ENCODE assay signal across 9 cellular contexts in genomic region chr17:77778636-77779524, GRCh38.
DNase-seq lines count a peak whose midpoint lies in the region; ATAC-seq and TF ChIP-seq lines count a peak whose summit lies in the region.
"Had no signal": no experiment of that assay in that cellular context is flagged by ENCODE, and none has a peak within 500 bp of the region (broad histone marks: within the 10 kb centered on the region; RNA-seq: fewer than 3 reads in every experiment).

No MANE protein-coding gene starts in this region.

- ATAC-seq in DND-41 (ENCODE audit: insufficient read depth, low read depth) (peak; percentile 39; the same call in 1 of the 3 replicates), gastroesophageal sphincter (peak; percentile 95), GM18868 (IDR thresholded peaks at IDR 0.05; ENCODE audit: unreplicated experiment) (no peak)

- TF ChIP-seq POLR2A in gastroesophageal sphincter (IDR thresholded peaks at IDR 0.05) = peak in 1 of 2 donors; percentile 7

- 25% methylated on average over 2 of the region's 17 CpGs; no CpG with 5 or more reads in 1 of the 2 donors for WGBS in gastroesophageal sphincter (ENCODE audit: low coverage in 1 of 2), 2 donors

- H3K4me2 ChIP-seq in DND-41 (ENCODE audit: insufficient read depth, low read length) = no peak overlapping the region

- no peaks in the 10 kb centered on the region; the same call in 1 of the 2 replicates for H3K4me1 ChIP-seq in DND-41 (ENCODE audit: insufficient read depth, low read length)
- peaks cover 0 to 34% (median 15%) of the 10 kb centered on the region in 3 donors for H3K4me1 ChIP-seq in gastroesophageal sphincter

- no peak for TF ChIP-seq CTCF in DND-41 (IDR thresholded peaks at IDR 0.05; ENCODE audit: borderline replicate concordance, extremely low read depth, low read length, poor library complexity, severe bottlenecking)
- TF ChIP-seq CTCF in gastroesophageal sphincter (IDR thresholded peaks at IDR 0.05) = no peak
- no peak for TF ChIP-seq CTCF in endothelial cell (IDR thresholded peaks at IDR 0.05; ENCODE audit: unreplicated experiment)

- H4K20me1 ChIP-seq in DND-41 (ENCODE audit: insufficient read depth, low read length) = no peaks in the 10 kb centered on the region

- no peaks in the 10 kb centered on the region for H3K9me3 Mint-ChIP-seq in endothelial cell (ENCODE audit: unreplicated experiment)

- H3K4me1 Mint-ChIP-seq in endothelial cell (ENCODE audit: unreplicated experiment) = peaks cover 5% of the 10 kb centered on the region

- H3K4me3 ChIP-seq in DND-41 (ENCODE audit: low read depth in 1 of 2, low read length in 2 of 2) = no peak overlapping the region
- H3K4me3 ChIP-seq in gastroesophageal sphincter = peak overlapping the region in 1 of 2 donors; percentile 22

- H2AFZ ChIP-seq in DND-41 (ENCODE audit: low read depth, low read length) = no peak overlapping the region

- H3K4me3 Mint-ChIP-seq in endothelial cell (ENCODE audit: unreplicated experiment) = no peak overlapping the region

- H3K36me3 ChIP-seq in DND-41 (ENCODE audit: insufficient read depth, low read length) (no peaks in the 10 kb centered on the region), gastroesophageal sphincter (no peaks in the 10 kb centered on the region)

- H3K9me3 ChIP-seq in DND-41 (ENCODE audit: insufficient read depth, low read length, severe bottlenecking) (no peaks in the 10 kb centered on the region), gastroesophageal sphincter (no peaks in the 10 kb centered on the region)

- H3K27me3 Mint-ChIP-seq in endothelial cell (ENCODE audit: unreplicated experiment) = peaks cover 8% of the 10 kb centered on the region

- H3K27ac ChIP-seq in DND-41 (ENCODE audit: low read length) (no peak overlapping the region), gastroesophageal sphincter (peak overlapping the region in 3 of 4 donors; percentile 74 to 85 (median 75))

- H3K27ac Mint-ChIP-seq in endothelial cell (ENCODE audit: unreplicated experiment) = no peak overlapping the region

- no peaks in the 10 kb centered on the region for H3K79me2 ChIP-seq in DND-41 (ENCODE audit: insufficient read depth, low read length)

- H3K27me3 ChIP-seq in DND-41 (ENCODE audit: insufficient read depth, low read length, poor library complexity) (no peaks in the 10 kb centered on the region), gastroesophageal sphincter (no peaks in the 10 kb centered on the region)

- no peak for TF ChIP-seq EP300 in gastroesophageal sphincter (IDR thresholded peaks at IDR 0.05)

- DNase-seq in DND-41 (no peak), RPMI8226 (peak; percentile 42), putamen (ENCODE audit: low spot score) (peak; percentile 93), endothelial cell (ENCODE audit: low spot score) (no peak)
- no peak for DNase-seq in effector CD4-positive, alpha-beta T cell
- no peak for DNase-seq in activated CD8-positive, alpha-beta memory T cell treated with anti-CD3 and anti-CD28 coated beads, Interleukin-2, amount 50 U/mL, for 48 hours
- DNase-seq: KBM-7 had no signal

- H3K9ac ChIP-seq in DND-41 (ENCODE audit: low read depth, low read length) = no peak overlapping the region

- no peaks in the 10 kb centered on the region for H3K36me3 Mint-ChIP-seq in endothelial cell (ENCODE audit: low read depth, unreplicated experiment)

Comparison
In these comparisons a context has a peak if more than half of its experiments do, and no peak if none do; other contexts are left out.
1. DNase-seq: peak in RPMI8226 (single experiment) and putamen (single experiment); none in DND-41 (single experiment), effector CD4-positive, alpha-beta T cell (single experiment), activated CD8-positive, alpha-beta memory T cell treated with anti-CD3 and anti-CD28 coated beads, Interleukin-2, amount 50 U/mL, for 48 hours (single experiment) and endothelial cell (single experiment).